In the genomic region with DNA sequence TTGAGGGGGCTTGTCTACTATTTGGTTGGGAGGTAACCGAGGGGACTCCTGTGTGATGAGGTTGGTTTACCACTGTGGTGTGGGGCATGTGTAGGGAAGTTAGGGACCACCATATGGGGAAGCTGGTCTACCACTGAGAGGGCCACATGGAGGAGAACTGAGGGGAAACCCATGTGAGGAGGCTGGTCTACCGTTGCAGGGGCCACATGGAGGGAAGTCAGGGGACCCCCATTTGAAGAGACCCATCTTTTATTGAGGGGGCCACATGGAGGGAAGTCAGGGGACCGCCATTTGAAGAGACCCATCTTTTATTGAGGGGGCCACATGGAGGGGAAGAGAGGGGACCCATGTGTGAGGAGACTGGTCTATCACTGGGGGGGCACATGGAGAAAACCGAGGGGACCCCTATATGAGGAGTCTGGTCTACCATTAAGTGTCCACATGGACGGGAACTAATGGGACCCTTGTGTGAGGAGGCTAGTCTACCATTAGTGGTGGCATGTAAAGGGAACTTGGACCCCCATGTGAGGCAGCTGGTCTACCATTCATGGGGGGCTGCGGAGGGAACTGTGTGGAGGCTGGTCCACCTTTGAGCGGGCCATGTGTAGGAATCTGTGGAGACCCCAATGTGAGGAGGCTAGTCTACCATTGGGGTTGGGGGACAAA, we compare ENCODE assay signal across 25 cellular contexts.
DNase-seq lines count a peak whose midpoint lies in the region; ATAC-seq and TF ChIP-seq lines count a peak whose summit lies in the region.
"Had no signal": no experiment of that assay in that cellular context is flagged by ENCODE, and none has a peak within 500 bp of the region (broad histone marks: within the 10 kb centered on the region; RNA-seq: fewer than 3 reads in every experiment).

No MANE protein-coding gene starts in this region.

- POLR2A ChIA-PET in activated naive CD8-positive, alpha-beta T cell treated with anti-CD3 and anti-CD28 coated beads, Interleukin-2, amount 10 ng/mL, durations not matched to agents 7 days and 5 days (lab: Charles Lee): no interaction called here

- peak; percentile 6 for DNase-seq in activated naive CD8-positive, alpha-beta T cell treated with anti-CD3 and anti-CD28 coated beads, Interleukin-2, amount 10 ng/mL, durations not matched to agents 7 days and 5 days
- no peak for DNase-seq in activated naive CD8-positive, alpha-beta T cell treated with anti-CD3 and anti-CD28 coated beads, Interleukin-2, amount 50 U/mL, for 24 hours
- peak; percentile 4 for DNase-seq in activated CD8-positive, alpha-beta memory T cell treated with anti-CD3 and anti-CD28 coated beads, Interleukin-2, amount 50 U/mL, for 4 hours
- DNase-seq in mucosa of gallbladder (ENCODE audit: low spot score) (peak; percentile 8), testis (peak; percentile 6)
- DNase-seq: activated CD4-positive, alpha-beta T cell treated with anti-CD3 and anti-CD28 coated beads for 36 hours; activated gamma-delta T cell treated with Interleukin-2 at 50 U/mL for 16 hours; amygdala; dermis blood vessel endothelial cell; H7; NCI-H1694 treated with DMSO at 0.1 percent for 48 hours; NCI-H2171; NCI-H526; nucleus accumbens; retina; stimulated activated CD4-positive, alpha-beta T cell treated with anti-CD3 and anti-CD28 coated beads, Interleukin-12 subunit alpha, Interleukin-12 subunit beta, amount 100 ng/mL, for 4 hours; stimulated activated naive CD4-positive, alpha-beta T cell; thyroid gland had no signal

- ATAC-seq in activated naive CD8-positive, alpha-beta T cell treated with anti-CD3 and anti-CD28 coated beads, Interleukin-2, amount 10 ng/mL, durations not matched to agents 7 days and 5 days (ENCODE audit: low read depth): no peak
- ATAC-seq in activated naive CD8-positive, alpha-beta T cell treated with anti-CD3 and anti-CD28 coated beads, Interleukin-2, amount 50 U/mL, for 24 hours: no peak
- ATAC-seq in HG03439 (IDR thresholded peaks at IDR 0.05; ENCODE audit: unreplicated experiment): no peak
- no peak for ATAC-seq in GM21529 (IDR thresholded peaks at IDR 0.05; ENCODE audit: unreplicated experiment)
- ATAC-seq in GM19397 (IDR thresholded peaks at IDR 0.05; ENCODE audit: unreplicated experiment): no peak
- ATAC-seq: activated CD4-positive, alpha-beta T cell treated with anti-CD3 and anti-CD28 coated beads for 36 hours had no signal

- H3K4me3 ChIP-seq in testis: no peak overlapping the region
- H3K4me3 ChIP-seq: BLaER1 treated with 17β-estradiol and CSF1 and Interleukin-3, amounts not matched to agents 10 nM and 100 nM; SK-N-MC; thyroid gland had no signal

- no peak for TF ChIP-seq POLR2A in testis (IDR thresholded peaks at IDR 0.05)

- H3K27me3 Mint-ChIP-seq in activated naive CD8-positive, alpha-beta T cell treated with anti-CD3 and anti-CD28 coated beads, Interleukin-2, amount 10 ng/mL, durations not matched to agents 7 days and 5 days: no peaks in the 10 kb centered on the region
- peaks cover 5% of the 10 kb centered on the region for H3K27me3 Mint-ChIP-seq in activated naive CD8-positive, alpha-beta T cell treated with anti-CD3 and anti-CD28 coated beads, Interleukin-2, amount 50 U/mL, for 24 hours

- intact Hi-C loops in testis (cut with DNase I; ENCODE audit: low total_unique reads): no loop called here

- H3K4me1 ChIP-seq in testis: no peaks in the 10 kb centered on the region
- H3K4me1 ChIP-seq: BLaER1 treated with 17β-estradiol and CSF1 and Interleukin-3, amounts not matched to agents 10 nM and 100 nM; thyroid gland had no signal

- H3K36me3 Mint-ChIP-seq in activated naive CD8-positive, alpha-beta T cell treated with anti-CD3 and anti-CD28 coated beads, Interleukin-2, amount 10 ng/mL, durations not matched to agents 7 days and 5 days: no peaks in the 10 kb centered on the region
- H3K36me3 Mint-ChIP-seq in activated naive CD8-positive, alpha-beta T cell treated with anti-CD3 and anti-CD28 coated beads, Interleukin-2, amount 50 U/mL, for 24 hours (ENCODE audit: low read depth): no peaks in the 10 kb centered on the region

- no peak overlapping the region for H3K27ac Mint-ChIP-seq in activated naive CD8-positive, alpha-beta T cell treated with anti-CD3 and anti-CD28 coated beads, Interleukin-2, amount 10 ng/mL, durations not matched to agents 7 days and 5 days
- no peak overlapping the region for H3K27ac Mint-ChIP-seq in activated naive CD8-positive, alpha-beta T cell treated with anti-CD3 and anti-CD28 coated beads, Interleukin-2, amount 50 U/mL, for 24 hours
- H3K27ac Mint-ChIP-seq: activated CD4-positive, alpha-beta T cell treated with anti-CD3 and anti-CD28 coated beads for 36 hours; T-helper 1 cell treated with Interleukin-12 subunit alpha and Interleukin-12 subunit beta and Interleukin-4 antibody, amounts not matched to agents 30 μg/mL and 1 μg/mL, for 36 hours had no signal

- WGBS in testis, 2 donors: 88 to 93% methylated on average over 7 of the region's 7 CpGs

- H3K4me1 Mint-ChIP-seq in activated naive CD8-positive, alpha-beta T cell treated with anti-CD3 and anti-CD28 coated beads, Interleukin-2, amount 10 ng/mL, durations not matched to agents 7 days and 5 days: no peaks in the 10 kb centered on the region
- no peaks in the 10 kb centered on the region for H3K4me1 Mint-ChIP-seq in activated naive CD8-positive, alpha-beta T cell treated with anti-CD3 and anti-CD28 coated beads, Interleukin-2, amount 50 U/mL, for 24 hours
- H3K4me1 Mint-ChIP-seq: activated CD4-positive, alpha-beta T cell treated with anti-CD3 and anti-CD28 coated beads for 36 hours had no signal

- no peaks in the 10 kb centered on the region for H3K9me3 ChIP-seq in testis
- H3K9me3 ChIP-seq: thyroid gland had no signal

- no peak overlapping the region for H3K27ac ChIP-seq in testis
- H3K27ac ChIP-seq: BLaER1 treated with 17β-estradiol and CSF1 and Interleukin-3, amounts not matched to agents 10 nM and 100 nM; HL-60; SK-N-MC; thyroid gland had no signal

- no peaks in the 10 kb centered on the region for H3K36me3 ChIP-seq in testis (ENCODE audit: low read depth, missing control alignments)
- H3K36me3 ChIP-seq: BLaER1 treated with 17β-estradiol and CSF1 and Interleukin-3, amounts not matched to agents 10 nM and 100 nM; thyroid gland had no signal

- H3K9me3 Mint-ChIP-seq in activated naive CD8-positive, alpha-beta T cell treated with anti-CD3 and anti-CD28 coated beads, Interleukin-2, amount 10 ng/mL, durations not matched to agents 7 days and 5 days: peaks cover 28% of the 10 kb centered on the region
- peaks cover 22% of the 10 kb centered on the region for H3K9me3 Mint-ChIP-seq in activated naive CD8-positive, alpha-beta T cell treated with anti-CD3 and anti-CD28 coated beads, Interleukin-2, amount 50 U/mL, for 24 hours

- H3K4me3 Mint-ChIP-seq in activated naive CD8-positive, alpha-beta T cell treated with anti-CD3 and anti-CD28 coated beads, Interleukin-2, amount 10 ng/mL, durations not matched to agents 7 days and 5 days: no peak overlapping the region
- no peak overlapping the region for H3K4me3 Mint-ChIP-seq in activated naive CD8-positive, alpha-beta T cell treated with anti-CD3 and anti-CD28 coated beads, Interleukin-2, amount 50 U/mL, for 24 hours
- H3K4me3 Mint-ChIP-seq: activated CD4-positive, alpha-beta T cell treated with anti-CD3 and anti-CD28 coated beads for 36 hours; T-helper 1 cell treated with Interleukin-12 subunit alpha and Interleukin-12 subunit beta and Interleukin-4 antibody, amounts not matched to agents 30 μg/mL and 1 μg/mL, for 36 hours had no signal

- TF ChIP-seq CTCF in testis (IDR thresholded peaks at IDR 0.05): no peak

- H3K27me3 ChIP-seq in testis: no peaks in the 10 kb centered on the region
- H3K27me3 ChIP-seq: BLaER1 treated with 17β-estradiol and CSF1 and Interleukin-3, amounts not matched to agents 10 nM and 100 nM; thyroid gland had no signal
